8 cellular contexts compared by ENCODE assay signal in the genomic region with DNA sequence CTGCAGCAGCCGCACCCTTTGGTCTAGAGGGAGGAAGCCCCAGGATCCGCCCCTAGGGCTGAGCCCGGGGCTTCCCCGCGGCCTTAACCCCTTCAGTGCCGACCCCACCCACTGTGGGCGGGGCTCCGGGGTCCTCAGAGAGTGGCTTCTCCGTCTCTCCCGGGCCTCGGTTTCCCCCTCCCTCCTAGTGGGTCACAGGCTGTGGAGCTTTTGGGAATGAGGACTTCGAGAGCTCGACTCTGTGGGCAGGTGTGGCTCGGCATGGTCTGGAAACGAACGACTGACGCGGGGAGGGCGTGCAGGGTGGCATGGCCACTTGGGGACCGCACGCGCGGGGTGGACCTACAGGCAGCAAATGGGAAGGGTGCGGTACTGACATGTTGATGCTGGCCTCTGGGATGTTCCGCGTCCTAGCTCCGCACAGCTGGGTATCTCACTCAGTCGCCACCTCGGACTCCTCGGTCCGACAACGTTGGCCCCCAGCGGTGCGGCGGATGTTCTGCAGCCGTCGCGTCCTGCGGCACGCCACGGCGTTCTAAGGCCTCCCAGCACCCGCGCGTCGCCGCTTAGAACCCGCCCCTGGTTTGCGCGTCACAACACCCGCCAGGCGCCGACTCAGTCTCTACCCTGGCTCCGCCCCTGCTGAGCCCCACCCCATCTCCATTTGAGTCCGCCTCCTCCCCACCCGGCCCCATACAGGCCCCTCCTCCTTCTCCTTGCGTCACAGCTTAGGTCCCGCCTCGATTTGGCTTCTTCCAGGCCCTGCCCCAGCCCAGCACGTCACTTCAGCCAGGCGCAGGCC. TPM values are rescaled to one million over a fixed set of nuclear protein-coding genes. Genes with fewer than 3 reads are reported as not detected.
DNase-seq lines count a peak whose midpoint lies in the region; ATAC-seq and TF ChIP-seq lines count a peak whose summit lies in the region.

A gene with protein sequence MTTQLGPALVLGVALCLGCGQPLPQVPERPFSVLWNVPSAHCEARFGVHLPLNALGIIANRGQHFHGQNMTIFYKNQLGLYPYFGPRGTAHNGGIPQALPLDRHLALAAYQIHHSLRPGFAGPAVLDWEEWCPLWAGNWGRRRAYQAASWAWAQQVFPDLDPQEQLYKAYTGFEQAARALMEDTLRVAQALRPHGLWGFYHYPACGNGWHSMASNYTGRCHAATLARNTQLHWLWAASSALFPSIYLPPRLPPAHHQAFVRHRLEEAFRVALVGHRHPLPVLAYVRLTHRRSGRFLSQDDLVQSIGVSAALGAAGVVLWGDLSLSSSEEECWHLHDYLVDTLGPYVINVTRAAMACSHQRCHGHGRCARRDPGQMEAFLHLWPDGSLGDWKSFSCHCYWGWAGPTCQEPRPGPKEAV (minus strand): TSS at position 570 of the 802 bp plus-strand sequence. CDS start 3,803 bp downstream, outside the sequence.
A gene with protein sequence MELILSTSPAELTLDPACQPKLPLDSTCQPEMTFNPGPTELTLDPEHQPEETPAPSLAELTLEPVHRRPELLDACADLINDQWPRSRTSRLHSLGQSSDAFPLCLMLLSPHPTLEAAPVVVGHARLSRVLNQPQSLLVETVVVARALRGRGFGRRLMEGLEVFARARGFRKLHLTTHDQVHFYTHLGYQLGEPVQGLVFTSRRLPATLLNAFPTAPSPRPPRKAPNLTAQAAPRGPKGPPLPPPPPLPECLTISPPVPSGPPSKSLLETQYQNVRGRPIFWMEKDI (minus strand): TSS at position 570 of the 802 bp plus-strand sequence. CDS start 1,942 bp downstream, outside the sequence.

- TF ChIP-seq RAD21 in liver (IDR thresholded peaks at IDR 0.05) = no peak

- intact Hi-C loops in dendritic cell treated with granulocyte-macrophage colony-stimulating factor and Interleukin-4, amounts not matched to agents 40 ng/mL and 50 ng/mL, for 4 days (cut with micrococcal nuclease) = loop anchor here (1.0 kb wide), 1 partner anchor 22 kb away; no protein-coding TSS in a partner anchor

- H3K27ac ChIP-seq in C4-2B (peak within 1 kb of the TSS; percentile 83), liver (ENCODE audit: low read depth in 1 of 2, low read length in 2 of 2) (peak within 1 kb of the TSS; percentile 84 to 95)

- peaks cover 12 to 49% (median 31%) of the 10 kb centered on the region in 4 donors for H3K4me1 ChIP-seq in liver (ENCODE audit: control insufficient read depth in 4 of 4, insufficient read depth in 4 of 4, low read length in 3 of 4)

- WGBS in liver = under 1% methylated on average over 61 of the region's 61 CpGs

- no peaks in the 10 kb centered on the region for H3K9me3 ChIP-seq in liver (ENCODE audit: control insufficient read depth in 4 of 4, low read length in 3 of 4)

- H3K4me3 ChIP-seq in liver (ENCODE audit: low read depth in 1 of 3, low read length in 3 of 3) = peak within 1 kb of the TSS; percentile 54 to 86 (median 67)

- H3K9ac ChIP-seq in liver (ENCODE audit: low read depth in 1 of 2, low read length in 2 of 2) = peak within 1 kb of the TSS; percentile 81 to 90

- no peaks in the 10 kb centered on the region for H3K27me3 ChIP-seq in liver (ENCODE audit: control insufficient read depth in 4 of 4, insufficient read depth in 4 of 4, low read length in 3 of 4)

- peak; percentile 94 for DNase-seq in NCI-H748 (lab: John Stamatoyannopoulos, UW; ENCODE audit: unreplicated experiment)
- peak; percentile 99 for DNase-seq in activated CD4-positive, alpha-beta T cell treated with anti-CD3 and anti-CD28 coated beads, Interleukin-2, amount 50 U/mL, for 1 hour
- DNase-seq in stimulated activated CD4-positive, alpha-beta T cell treated with anti-CD3 and anti-CD28 coated beads, Interleukin-4, amount 100 ng/mL, for 24 hours = peak; percentile 99

- no peaks in the 10 kb centered on the region for H3K9me3 Mint-ChIP-seq in dendritic cell treated with granulocyte-macrophage colony-stimulating factor and Interleukin-4, amounts not matched to agents 40 ng/mL and 50 ng/mL, for 4 days

- H3K36me3 Mint-ChIP-seq in dendritic cell treated with granulocyte-macrophage colony-stimulating factor and Interleukin-4, amounts not matched to agents 40 ng/mL and 50 ng/mL, for 4 days (ENCODE audit: low read depth) = peaks cover 19% of the 10 kb centered on the region

- peak within 1 kb of the TSS; percentile 96 for H3K27ac Mint-ChIP-seq in dendritic cell treated with granulocyte-macrophage colony-stimulating factor and Interleukin-4, amounts not matched to agents 40 ng/mL and 50 ng/mL, for 4 days

- H3K4me3 Mint-ChIP-seq in dendritic cell treated with granulocyte-macrophage colony-stimulating factor and Interleukin-4, amounts not matched to agents 40 ng/mL and 50 ng/mL, for 4 days = peak within 1 kb of the TSS; percentile 86

- peaks cover 0 to 3% (median 0%) of the 10 kb centered on the region in 4 donors for H3K36me3 ChIP-seq in liver (ENCODE audit: control insufficient read depth in 4 of 4, insufficient read depth in 3 of 4, low read depth in 1 of 4, low read length in 3 of 4)

- H3K27me3 Mint-ChIP-seq in dendritic cell treated with granulocyte-macrophage colony-stimulating factor and Interleukin-4, amounts not matched to agents 40 ng/mL and 50 ng/mL, for 4 days = no peaks in the 10 kb centered on the region

- peaks cover 41% of the 10 kb centered on the region for H3K4me1 Mint-ChIP-seq in dendritic cell treated with granulocyte-macrophage colony-stimulating factor and Interleukin-4, amounts not matched to agents 40 ng/mL and 50 ng/mL, for 4 days (ENCODE audit: low read depth)

- TF ChIP-seq CTCF in C4-2B (conservative IDR thresholded peaks at IDR 0.05) (no peak; the same call in 1 of the 2 replicates), liver (IDR thresholded peaks at IDR 0.05; ENCODE audit: low read depth, low read length, missing input control) (peak; percentile 33)

- ATAC-seq in GM19328 (IDR thresholded peaks at IDR 0.05; ENCODE audit: unreplicated experiment) (peak; percentile 86), HG03520 (IDR thresholded peaks at IDR 0.05; ENCODE audit: unreplicated experiment) (peak; percentile 79)

TF ChIP-seq in liver, 16 proteins besides CTCF, POLR2A, EP300 and RAD21:
- TF ChIP-seq, protein P1, sequence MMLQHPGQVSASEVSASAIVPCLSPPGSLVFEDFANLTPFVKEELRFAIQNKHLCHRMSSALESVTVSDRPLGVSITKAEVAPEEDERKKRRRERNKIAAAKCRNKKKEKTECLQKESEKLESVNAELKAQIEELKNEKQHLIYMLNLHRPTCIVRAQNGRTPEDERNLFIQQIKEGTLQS (IDR thresholded peaks at IDR 0.05) = peak; percentile 69
- TF ChIP-seq, protein P2, sequence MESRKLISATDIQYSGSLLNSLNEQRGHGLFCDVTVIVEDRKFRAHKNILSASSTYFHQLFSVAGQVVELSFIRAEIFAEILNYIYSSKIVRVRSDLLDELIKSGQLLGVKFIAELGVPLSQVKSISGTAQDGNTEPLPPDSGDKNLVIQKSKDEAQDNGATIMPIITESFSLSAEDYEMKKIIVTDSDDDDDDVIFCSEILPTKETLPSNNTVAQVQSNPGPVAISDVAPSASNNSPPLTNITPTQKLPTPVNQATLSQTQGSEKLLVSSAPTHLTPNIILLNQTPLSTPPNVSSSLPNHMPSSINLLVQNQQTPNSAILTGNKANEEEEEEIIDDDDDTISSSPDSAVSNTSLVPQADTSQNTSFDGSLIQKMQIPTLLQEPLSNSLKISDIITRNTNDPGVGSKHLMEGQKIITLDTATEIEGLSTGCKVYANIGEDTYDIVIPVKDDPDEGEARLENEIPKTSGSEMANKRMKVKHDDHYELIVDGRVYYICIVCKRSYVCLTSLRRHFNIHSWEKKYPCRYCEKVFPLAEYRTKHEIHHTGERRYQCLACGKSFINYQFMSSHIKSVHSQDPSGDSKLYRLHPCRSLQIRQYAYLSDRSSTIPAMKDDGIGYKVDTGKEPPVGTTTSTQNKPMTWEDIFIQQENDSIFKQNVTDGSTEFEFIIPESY (IDR thresholded peaks at IDR 0.05) = no peak
- TF ChIP-seq TAF1 (conservative IDR thresholded peaks at IDR 0.05) (peak; percentile 66), HNF4G (IDR thresholded peaks at IDR 0.05) (no peak), YY1 (IDR thresholded peaks at IDR 0.05) (peak; percentile 55), JUND (IDR thresholded peaks at IDR 0.05) (no peak)
TF ChIP-seq in liver: peak in this region for 3.

RNA-seq across cellular contexts. Expression of the first gene that starts in this region (rescaled TPM):
- total RNA-seq in liver = 1 to 10 TPM; 1.9 to 6.6 TPM
- polyA plus RNA-seq in liver = 1 to 10 TPM; 1.8 to 2.0 TPM

RNA-seq across cellular contexts. Expression of the second gene that starts in this region (rescaled TPM):
- total RNA-seq in liver = 1 to 10 TPM; 1.6 to 1.8 TPM
- polyA plus RNA-seq in liver = 1 to 10 TPM; 2.3 to 5.5 TPM

Comparison
In these comparisons a context has a peak if more than half of its experiments do, and no peak if none do; other contexts are left out.
1. Peak in every context shown above with its lines: DNase-seq, ATAC-seq, H3K4me3 ChIP-seq and H3K27ac ChIP-seq.